ENCODE assay signal across 8 cellular contexts in the genomic region with DNA sequence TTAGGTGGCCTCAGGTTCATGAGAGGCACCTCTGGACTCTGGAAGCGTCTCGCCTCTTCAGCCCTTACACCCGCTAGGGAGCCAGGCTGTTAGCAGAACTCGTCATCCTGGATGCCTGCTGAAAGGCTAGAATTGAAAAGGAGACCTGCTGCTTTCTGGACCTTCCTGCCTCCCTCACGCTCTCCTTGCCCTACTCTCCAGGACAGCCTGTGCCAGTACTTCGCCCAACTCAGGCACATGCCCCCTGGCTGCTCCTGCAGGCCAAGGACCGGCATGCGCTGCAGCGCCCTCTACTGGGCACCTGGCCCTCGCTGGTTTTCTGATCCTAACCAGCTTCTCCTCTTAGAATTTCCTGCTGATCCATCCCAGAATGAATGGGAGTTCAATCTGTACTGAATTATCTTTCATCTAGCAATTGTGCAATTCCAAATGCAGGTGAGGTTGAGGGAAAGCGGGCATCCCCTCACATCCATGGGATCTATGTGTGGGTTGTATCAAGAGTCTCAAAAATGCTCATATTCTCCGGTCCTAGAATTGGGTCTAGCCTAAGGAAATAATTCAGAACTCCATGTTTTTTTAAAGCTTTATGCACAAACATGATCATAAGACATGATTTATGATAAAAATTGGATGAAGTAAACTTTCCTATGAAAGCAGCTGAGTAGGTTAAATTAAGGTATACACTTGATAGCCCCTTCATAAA.
DNase-seq lines count a peak whose midpoint lies in the region; ATAC-seq and TF ChIP-seq lines count a peak whose summit lies in the region.

No MANE protein-coding gene starts in this region.

- peaks cover 4 to 21% of the 10 kb centered on the region in 2 experiments; a peak in 3 of 4 replicates for H3K79me1 ChIP-seq in IMR-90 (ENCODE audit: low read depth in 1 of 2, low read length in 2 of 2)

- H4K20me1 ChIP-seq in IMR-90 (ENCODE audit: insufficient read depth, low read length) = peaks cover 12% of the 10 kb centered on the region; the same call in 1 of the 2 replicates

- H3K4ac ChIP-seq in IMR-90 (ENCODE audit: low read depth, low read length) = 0 out of 2 replicates have a peak overlapping the region, but pooled peaks have one; percentile 32

- peak; percentile 93 for TF ChIP-seq CTCF in IMR-90 (conservative IDR thresholded peaks at IDR 0.05; ENCODE audit: low read depth, low read length)

- CTCF ChIA-PET in IMR-90 (lab: Yijun Ruan, JAX) = interaction anchor here (0.5 to 0.8 kb wide), 3 partner anchors 48 to 137 kb away, joined by 3 to 4 read pairs (median 3); no protein-coding TSS in a partner anchor

- H2BK20ac ChIP-seq in IMR-90 (ENCODE audit: low read depth, low read length) = peak overlapping the region; percentile 71; the same call in 1 of the 2 replicates

- POLR2A ChIA-PET in IMR-90 (lab: Charles Lee; ENCODE audit: unreplicated experiment) = no interaction called here

- peak; percentile 68 for TF ChIP-seq RAD21 in IMR-90 (IDR thresholded peaks at IDR 0.05; ENCODE audit: low read length)

- no peak overlapping the region for H2BK120ac ChIP-seq in IMR-90 (ENCODE audit: low read depth, low read length)

- no peak overlapping the region for H3K4me3 ChIP-seq in IMR-90 (ENCODE audit: insufficient read depth, low read depth, low read length)

- H3K14ac ChIP-seq in IMR-90 (replicated peaks; ENCODE audit: low read depth, low read length) = no peak overlapping the region

- H3K9ac ChIP-seq in IMR-90 (ENCODE audit: low read depth, low read length) = no peak overlapping the region

- H3K4me2 ChIP-seq in IMR-90 (ENCODE audit: low read depth, low read length) = no peak overlapping the region

- H3K9me3 ChIP-seq in IMR-90 (ENCODE audit: control insufficient read depth, insufficient read depth, low read length) = no peaks in the 10 kb centered on the region

- DNase-seq in D341Med (ENCODE audit: low spot score) (peak; percentile 90), IMR-90 (peak; percentile 58), SKM-1 (lab: John Stamatoyannopoulos, UW; ENCODE audit: unreplicated experiment) (peak; percentile 59), germinal center (ENCODE audit: low spot score) (peak; percentile 82), renal cortical epithelial cell (ENCODE audit: low read depth) (peak; percentile 47)
- peak; percentile 39 to 72 (median 60) for DNase-seq in activated naive CD4-positive, alpha-beta T cell (lab: John Stamatoyannopoulos, UW)

- WGBS in IMR-90 (ENCODE audit: extremely low coverage in 2 of 2, insufficient read length in 1 of 2), 2 experiments = 87% methylated on average over 4 of the region's 12 CpGs; no CpG with 5 or more reads in 1 of the 2 experiments

- intact Hi-C loops in IMR-90 (cut with micrococcal nuclease) = loop anchor here (1.0 kb wide), 1 partner anchor 156 kb away; no protein-coding TSS in a partner anchor

- H2BK15ac ChIP-seq in IMR-90 (ENCODE audit: low read depth, low read length) = no peak overlapping the region

- H3K9me1 ChIP-seq in IMR-90 (ENCODE audit: insufficient read depth, low read length) = no peaks in the 10 kb centered on the region

- H3K27me3 ChIP-seq in IMR-90 (ENCODE audit: control insufficient read depth, insufficient read depth, low read length) = no peaks in the 10 kb centered on the region

- peaks cover 65% of the 10 kb centered on the region for H3K36me3 ChIP-seq in IMR-90 (ENCODE audit: control insufficient read depth, insufficient read depth, low read length)

- no peak overlapping the region for H4K8ac ChIP-seq in IMR-90 (ENCODE audit: low read depth in 2 of 2, low read length in 2 of 2)

- no peak overlapping the region for H2AK5ac ChIP-seq in IMR-90 (ENCODE audit: low read depth, low read length)

- ATAC-seq in IMR-90 (ENCODE audit: low read depth) (peak; percentile 67), HG02885 (IDR thresholded peaks at IDR 0.05; ENCODE audit: poor library complexity, unreplicated experiment) (no peak), HG02571 (IDR thresholded peaks at IDR 0.05; ENCODE audit: unreplicated experiment) (no peak)

- no peak overlapping the region for H2AK9ac ChIP-seq in IMR-90 (replicated peaks; ENCODE audit: low read depth, low read length, poor library complexity)

- no peak overlapping the region for H2AFZ ChIP-seq in IMR-90 (replicated peaks; ENCODE audit: low read length, poor library complexity)

- H3K23ac ChIP-seq in IMR-90 (ENCODE audit: low read depth, low read length) = no peak overlapping the region

- BruUV-seq in IMR-90 (replicated peaks; lab: Mats Ljungman, UMichigan) = no TSS peak

- no peak overlapping the region for H3K27ac ChIP-seq in IMR-90 (ENCODE audit: insufficient read depth, low read length)

- no peak overlapping the region for H3K56ac ChIP-seq in IMR-90 (ENCODE audit: extremely low read depth, insufficient read depth, low read length)

- H2BK5ac ChIP-seq in IMR-90 (ENCODE audit: low read depth, low read length, poor library complexity, severe bottlenecking) = no peak overlapping the region

- TF ChIP-seq POLR2A in IMR-90 (IDR thresholded peaks at IDR 0.05; ENCODE audit: low read depth, low read length) = 0 out of 2 replicates have a peak, but pooled peaks have one; percentile 23

- no peak overlapping the region for H4K5ac ChIP-seq in IMR-90 (ENCODE audit: low read depth, low read length)

- no peak overlapping the region for H4K91ac ChIP-seq in IMR-90 (ENCODE audit: insufficient read depth, low read depth, low read length)

- dilution Hi-C loops in IMR-90 (cut with HindIII; ENCODE audit: low sequenced_read_pairs, unreplicated experiment) = no loop called here

- no peaks in the 10 kb centered on the region for H3K4me1 ChIP-seq in IMR-90 (ENCODE audit: control insufficient read depth, insufficient read depth, low read length)

- in situ Hi-C loops in IMR-90 (cut with MboI; ENCODE audit: low sequenced_read_pairs) = no loop called here

- no peak overlapping the region for H3K18ac ChIP-seq in IMR-90 (ENCODE audit: low read depth, low read length)

TF ChIP-seq in IMR-90, 13 proteins besides CTCF, POLR2A, EP300 and RAD21:
- TF ChIP-seq MAZ (IDR thresholded peaks at IDR 0.05; ENCODE audit: borderline replicate concordance, low read depth, low read length) = no peak
- TF ChIP-seq, protein P1, sequence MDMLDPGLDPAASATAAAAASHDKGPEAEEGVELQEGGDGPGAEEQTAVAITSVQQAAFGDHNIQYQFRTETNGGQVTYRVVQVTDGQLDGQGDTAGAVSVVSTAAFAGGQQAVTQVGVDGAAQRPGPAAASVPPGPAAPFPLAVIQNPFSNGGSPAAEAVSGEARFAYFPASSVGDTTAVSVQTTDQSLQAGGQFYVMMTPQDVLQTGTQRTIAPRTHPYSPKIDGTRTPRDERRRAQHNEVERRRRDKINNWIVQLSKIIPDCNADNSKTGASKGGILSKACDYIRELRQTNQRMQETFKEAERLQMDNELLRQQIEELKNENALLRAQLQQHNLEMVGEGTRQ (IDR thresholded peaks at IDR 0.05; ENCODE audit: low read depth, low read length) = 0 out of 2 replicates have a peak, but pooled peaks have one; percentile 21
- no peak for TF ChIP-seq BHLHE40 (IDR thresholded peaks at IDR 0.05; ENCODE audit: low read depth, low read length)
- peak; percentile 72 for TF ChIP-seq SMC3 (IDR thresholded peaks at IDR 0.05; ENCODE audit: low read depth, low read length)
- TF ChIP-seq, protein P2, sequence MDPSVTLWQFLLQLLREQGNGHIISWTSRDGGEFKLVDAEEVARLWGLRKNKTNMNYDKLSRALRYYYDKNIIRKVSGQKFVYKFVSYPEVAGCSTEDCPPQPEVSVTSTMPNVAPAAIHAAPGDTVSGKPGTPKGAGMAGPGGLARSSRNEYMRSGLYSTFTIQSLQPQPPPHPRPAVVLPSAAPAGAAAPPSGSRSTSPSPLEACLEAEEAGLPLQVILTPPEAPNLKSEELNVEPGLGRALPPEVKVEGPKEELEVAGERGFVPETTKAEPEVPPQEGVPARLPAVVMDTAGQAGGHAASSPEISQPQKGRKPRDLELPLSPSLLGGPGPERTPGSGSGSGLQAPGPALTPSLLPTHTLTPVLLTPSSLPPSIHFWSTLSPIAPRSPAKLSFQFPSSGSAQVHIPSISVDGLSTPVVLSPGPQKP (IDR thresholded peaks at IDR 0.05; ENCODE audit: borderline replicate concordance, low read depth, low read length) = no peak
TF ChIP-seq in IMR-90: peak in this region for 2.
